Comparison of ENCODE assay signal across 10 cellular contexts in the genomic region with DNA sequence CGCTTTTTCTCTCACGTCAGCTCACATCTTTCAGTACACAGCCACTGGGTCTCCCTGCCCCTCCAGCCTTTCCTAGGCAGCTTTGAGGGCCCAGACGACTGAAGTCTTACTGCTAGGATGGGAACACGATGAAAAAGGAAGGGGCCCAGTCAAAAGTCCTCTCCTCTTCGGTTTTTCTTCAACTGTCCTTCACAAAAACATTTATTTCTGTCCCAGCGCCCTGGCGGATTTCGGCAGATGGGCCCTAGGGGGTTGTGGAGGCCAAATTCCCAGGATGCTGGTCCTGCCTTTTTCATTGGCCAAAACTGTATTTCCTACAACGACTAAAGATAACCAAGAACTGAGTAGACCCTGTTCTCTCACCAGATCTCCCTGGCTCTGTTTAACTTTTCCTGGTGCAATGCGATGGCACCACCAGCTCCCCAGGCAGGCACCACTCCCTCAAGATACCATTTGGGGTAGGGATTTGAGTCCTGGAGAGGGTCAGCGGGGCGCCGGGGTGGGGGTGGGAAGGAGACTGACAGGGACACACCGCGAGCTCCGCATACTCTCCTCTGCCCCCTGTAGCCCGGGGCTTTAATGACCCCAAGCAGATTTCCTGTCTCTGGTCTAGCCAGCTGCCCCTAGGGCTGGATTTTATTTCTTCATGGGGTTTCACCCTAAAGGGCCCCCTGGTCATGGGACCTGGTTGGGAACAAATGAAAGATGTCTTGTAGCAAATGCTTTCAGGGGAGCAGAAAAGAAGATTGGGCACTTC. TPM values are rescaled to one million over a fixed set of nuclear protein-coding genes. Genes with fewer than 3 reads are reported as not detected.
DNase-seq lines count a peak whose midpoint lies in the region; ATAC-seq and TF ChIP-seq lines count a peak whose summit lies in the region.
"Had no signal": no experiment of that assay in that cellular context is flagged by ENCODE, and none has a peak within 500 bp of the region (broad histone marks: within the 10 kb centered on the region; RNA-seq: fewer than 3 reads in every experiment).

No MANE protein-coding gene starts in this region.

- intact Hi-C loops in activated B cell treated with CpG ODN at 0.5 μM for 24 hours (cut with micrococcal nuclease): loop anchor here (5.0 to 10.0 kb wide), 2 partner anchors 173 to 200 kb away; no protein-coding TSS in a partner anchor

- peak overlapping the region; percentile 59 for H3K4me3 Mint-ChIP-seq in activated B cell treated with CpG ODN at 0.5 μM for 24 hours

- POLR2A ChIA-PET in activated B cell treated with CpG ODN at 0.5 μM for 24 hours (lab: Charles Lee): no interaction called here

- CTCF ChIA-PET in activated B cell treated with CpG ODN at 0.5 μM for 24 hours (lab: Charles Lee): no interaction called here

- no peaks in the 10 kb centered on the region for H3K9me3 Mint-ChIP-seq in activated B cell treated with CpG ODN at 0.5 μM for 24 hours
- H3K9me3 Mint-ChIP-seq: dendritic cell treated with granulocyte-macrophage colony-stimulating factor and Interleukin-4, amounts not matched to agents 40 ng/mL and 50 ng/mL, for 4 days had no signal

- no peak overlapping the region for H3K27ac Mint-ChIP-seq in activated B cell treated with CpG ODN at 0.5 μM for 24 hours
- H3K27ac Mint-ChIP-seq: dendritic cell treated with granulocyte-macrophage colony-stimulating factor and Interleukin-4, amounts not matched to agents 40 ng/mL and 50 ng/mL, for 4 days had no signal

- TF ChIP-seq CTCF in GM12873 (IDR thresholded peaks at IDR 0.05; ENCODE audit: insufficient read depth, low read depth, low read length, missing control alignments) (peak; percentile 25), activated B cell treated with CpG ODN at 0.5 μM for 24 hours (IDR thresholded peaks at IDR 0.05) (no peak), fibroblast of the aortic adventitia (IDR thresholded peaks at IDR 0.05; ENCODE audit: insufficient read depth, low read length) (no peak), retinal pigment epithelial cell (conservative IDR thresholded peaks at IDR 0.05; ENCODE audit: low read depth, low read length) (peak; percentile 16)

- H3K4me3 ChIP-seq in fibroblast of the aortic adventitia (ENCODE audit: low read depth, low read length) (peak overlapping the region; percentile 41), retinal pigment epithelial cell (ENCODE audit: low read length) (peak overlapping the region; percentile 41)

- no peak for ATAC-seq in activated B cell treated with CpG ODN at 0.5 μM for 24 hours (ENCODE audit: low read depth)
- no peak for ATAC-seq in GM21737 (IDR thresholded peaks at IDR 0.05; ENCODE audit: unreplicated experiment)
- ATAC-seq in HG03039 (IDR thresholded peaks at IDR 0.05; ENCODE audit: unreplicated experiment): no peak
- no peak for ATAC-seq in HG02763 (IDR thresholded peaks at IDR 0.05; ENCODE audit: unreplicated experiment)

- H3K36me3 Mint-ChIP-seq in activated B cell treated with CpG ODN at 0.5 μM for 24 hours (ENCODE audit: low read depth): no peaks in the 10 kb centered on the region

- DNase-seq in activated B cell treated with CpG ODN at 0.5 μM for 24 hours (no peak), fibroblast of the aortic adventitia (ENCODE audit: low read depth) (no peak), retinal pigment epithelial cell (ENCODE audit: low read depth) (no peak)
- DNase-seq in activated CD8-positive, alpha-beta memory T cell treated with anti-CD3 and anti-CD28 coated beads, Interleukin-2, amount 50 U/mL, for 48 hours: no peak
- DNase-seq: midbrain had no signal

- H3K4me1 Mint-ChIP-seq in activated B cell treated with CpG ODN at 0.5 μM for 24 hours: peaks cover 38% of the 10 kb centered on the region

- H3K27me3 Mint-ChIP-seq in activated B cell treated with CpG ODN at 0.5 μM for 24 hours: peaks cover 71% of the 10 kb centered on the region

RNA-seq across cellular contexts. Expression of a gene that starts 7.4 kb away (rescaled TPM):
- total RNA-seq in activated B cell treated with CpG ODN at 0.5 μM for 24 hours (not detected in 2 replicates), fibroblast of the aortic adventitia (ENCODE audit: low replicate concordance) (2.9 and 8.3 TPM in 2 replicates)

Comparison
In these comparisons a context has a peak if more than half of its experiments do, and no peak if none do; other contexts are left out.
1. CTCF ChIP-seq: peak in GM12873 (single experiment) and retinal pigment epithelial cell (single experiment); none in activated B cell treated with CpG ODN at 0.5 μM for 24 hours (single experiment) and fibroblast of the aortic adventitia (single experiment).